In genomic region chr22:42601879-42602465, GRCh38 we compare ENCODE assay signal across 1 cellular context.
A peak's percentile ranks its signal among the peaks of the same experiment; 100 is the strongest.
TF ChIP-seq lines count a peak whose summit lies in the region.

No MANE protein-coding gene starts in this region.

TF ChIP-seq in HepG2, 621 proteins besides CTCF, POLR2A, EP300 and RAD21 (continued from another document and continues in another):
- peak; percentile 55; the same call in 1 of the 2 replicates for TF ChIP-seq UBTF (CRISPR knock-in tag; IDR thresholded peaks at IDR 0.05)
- no peak for TF ChIP-seq SMC3 (IDR thresholded peaks at IDR 0.05; ENCODE audit: low read length)
- TF ChIP-seq ZNF792 (CRISPR knock-in tag; IDR thresholded peaks at IDR 0.05) = no peak
- no peak for TF ChIP-seq ZNF207 (IDR thresholded peaks at IDR 0.05; ENCODE audit: borderline replicate concordance)
- TF ChIP-seq ZNF597 (CRISPR knock-in tag; IDR thresholded peaks at IDR 0.05) = no peak
- peak; percentile 53; the same call in 1 of the 2 replicates for TF ChIP-seq ZC3H13 (CRISPR knock-in tag; IDR thresholded peaks at IDR 0.05)
- TF ChIP-seq FOXC1 (CRISPR knock-in tag; IDR thresholded peaks at IDR 0.05; ENCODE audit: borderline replicate concordance) = no peak
- peak; percentile 64; the same call in 1 of the 2 replicates for TF ChIP-seq TBX2 (CRISPR knock-in tag; IDR thresholded peaks at IDR 0.05; ENCODE audit: borderline replicate concordance)
- no peak for TF ChIP-seq GFI1 (CRISPR knock-in tag; IDR thresholded peaks at IDR 0.05; ENCODE audit: borderline replicate concordance)
- TF ChIP-seq MNT (IDR thresholded peaks at IDR 0.05) = peak; percentile 43; the same call in 1 of the 2 replicates
- TF ChIP-seq PRMT3 (CRISPR knock-in tag; IDR thresholded peaks at IDR 0.05; ENCODE audit: borderline replicate concordance, low read depth) = no peak
- TF ChIP-seq FLYWCH1 (CRISPR knock-in tag; IDR thresholded peaks at IDR 0.05) = no peak
- TF ChIP-seq ZNF292 (CRISPR knock-in tag; IDR thresholded peaks at IDR 0.05; ENCODE audit: borderline replicate concordance, low read depth) = peak; percentile 47; the same call in 1 of the 2 replicates
- TF ChIP-seq ZNF318 (CRISPR knock-in tag; IDR thresholded peaks at IDR 0.05) = 0 out of 2 replicates have a peak, but pooled peaks have one; percentile 31
- no peak for TF ChIP-seq TCF7 (IDR thresholded peaks at IDR 0.05; ENCODE audit: low read depth)
- TF ChIP-seq MYPOP (CRISPR knock-in tag; IDR thresholded peaks at IDR 0.05) = peak; percentile 68; the same call in 1 of the 2 replicates
- no peak for TF ChIP-seq ZNF549 (CRISPR knock-in tag; IDR thresholded peaks at IDR 0.05)
- TF ChIP-seq SATB2 (CRISPR knock-in tag; IDR thresholded peaks at IDR 0.05) = no peak
- no peak for TF ChIP-seq ZNF274 (CRISPR knock-in tag; IDR thresholded peaks at IDR 0.05)
- TF ChIP-seq PTBP1 (IDR thresholded peaks at IDR 0.05; ENCODE audit: low read depth, low read length, poor library complexity, severe bottlenecking) = no peak
- TF ChIP-seq NR3C1 (CRISPR knock-in tag; IDR thresholded peaks at IDR 0.05) = no peak
- peak; percentile 64 for TF ChIP-seq POGZ (CRISPR knock-in tag; IDR thresholded peaks at IDR 0.05)
- 0 out of 2 replicates have a peak, but pooled peaks have one; percentile 24 for TF ChIP-seq ZNF607 (CRISPR knock-in tag; IDR thresholded peaks at IDR 0.05; ENCODE audit: borderline replicate concordance)
- TF ChIP-seq ZNF652 (CRISPR knock-in tag; IDR thresholded peaks at IDR 0.05; ENCODE audit: borderline replicate concordance, low read depth) = no peak
- TF ChIP-seq ZNF614 (CRISPR knock-in tag; IDR thresholded peaks at IDR 0.05; ENCODE audit: borderline replicate concordance) = peak; percentile 61; the same call in 1 of the 2 replicates
- TF ChIP-seq ZSCAN25 (CRISPR knock-in tag; IDR thresholded peaks at IDR 0.05) = peak; percentile 52; the same call in 1 of the 2 replicates
- no peak for TF ChIP-seq KLF12 (CRISPR knock-in tag; IDR thresholded peaks at IDR 0.05; ENCODE audit: borderline replicate concordance)
- TF ChIP-seq TRAFD1 (CRISPR knock-in tag; IDR thresholded peaks at IDR 0.05; ENCODE audit: borderline replicate concordance) = no peak
- 0 out of 2 replicates have a peak, but pooled peaks have one; percentile 25 for TF ChIP-seq ISL2 (CRISPR knock-in tag; IDR thresholded peaks at IDR 0.05)
- peak; percentile 72 for TF ChIP-seq NR2F6 (IDR thresholded peaks at IDR 0.05)
- TF ChIP-seq NR2F6 (CRISPR knock-in tag; IDR thresholded peaks at IDR 0.05) = peak; percentile 70
- no peak for TF ChIP-seq HOMEZ (CRISPR knock-in tag; IDR thresholded peaks at IDR 0.05; ENCODE audit: low read depth)
- no peak for TF ChIP-seq NCOA1 (CRISPR knock-in tag; IDR thresholded peaks at IDR 0.05)
- TF ChIP-seq ZNF737 (CRISPR knock-in tag; IDR thresholded peaks at IDR 0.05; ENCODE audit: borderline replicate concordance) = no peak
- no peak for TF ChIP-seq FOXO4 (CRISPR knock-in tag; conservative IDR thresholded peaks at IDR 0.05)
